16 cellular contexts compared by ENCODE assay signal in genomic region chr18:44178476-44178875, GRCh38.
"Had no signal": no experiment of that assay in that cellular context is flagged by ENCODE, and none has a peak within 500 bp of the region (broad histone marks: within the 10 kb centered on the region; RNA-seq: fewer than 3 reads in every experiment).

No MANE protein-coding gene starts in this region.

- H3K4me3 ChIP-seq: adrenal gland, body of pancreas, hepatocyte, neural progenitor cell, thyroid gland had no signal

- H3K4me1 ChIP-seq: adrenal gland, body of pancreas, neural progenitor cell had no signal

- H3K27ac ChIP-seq: adrenal gland, body of pancreas, hepatocyte, neural progenitor cell, thyroid gland had no signal

- ATAC-seq: activated CD8-positive, alpha-beta T cell treated with anti-CD3 and anti-CD28 coated beads, Interleukin-2, amount 10 ng/mL, durations not matched to agents 7 days and 5 days; body of pancreas; stimulated activated effector memory CD8-positive, alpha-beta T cell treated with anti-CD3 and anti-CD28 coated beads, Interleukin-12 subunit alpha, Interleukin-12 subunit beta, amount 100 ng/mL, for 72 hours; T-helper 17 cell had no signal

- H3K36me3 ChIP-seq: adrenal gland, neural progenitor cell, thyroid gland had no signal

- DNase-seq: activated CD4-positive, alpha-beta T cell treated with anti-CD3 and anti-CD28 coated beads for 4 hours; activated CD8-positive, alpha-beta memory T cell treated with anti-CD3 and anti-CD28 coated beads, Interleukin-2, amount 50 U/mL, for 4 hours; activated CD8-positive, alpha-beta T cell treated with anti-CD3 and anti-CD28 coated beads, Interleukin-2, amount 10 ng/mL, durations not matched to agents 7 days and 5 days; activated effector memory CD4-positive, alpha-beta T cell treated with anti-CD3 and anti-CD28 coated beads, Interleukin-2, amount 50 U/mL, for 16 hours; activated T-cell treated with anti-CD3 and anti-CD28 coated beads, Interleukin-2, amount 50 U/mL, for 48 hours; cortex of kidney; effector CD8-positive, alpha-beta T cell; islet precursor cell; naive B cell; T-helper 17 cell; thyroid gland had no signal

- H3K27me3 ChIP-seq: adrenal gland, body of pancreas, hepatocyte, neural progenitor cell, thyroid gland had no signal

- H3K9me3 ChIP-seq: adrenal gland, body of pancreas, thyroid gland had no signal
